ENCODE assay signal across 8 cellular contexts in the genomic region with DNA sequence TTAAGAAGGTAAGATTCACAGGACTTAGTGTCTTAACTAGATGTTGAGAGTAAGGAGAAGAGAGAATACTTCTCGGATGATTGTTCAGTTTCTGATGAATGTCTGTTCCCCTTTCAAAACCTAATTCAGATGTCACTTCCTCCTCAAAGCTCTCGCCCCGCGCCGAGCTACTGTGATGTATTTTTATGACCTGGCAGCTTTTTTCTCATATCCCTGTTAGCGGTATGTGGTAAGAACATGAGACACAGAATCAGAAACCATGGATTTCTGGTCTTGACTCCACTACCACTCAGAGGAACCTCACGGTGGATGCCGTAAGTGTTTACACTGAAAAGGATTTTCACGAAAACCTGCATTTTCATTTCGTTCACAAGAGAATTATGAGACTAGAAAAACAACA. TPM values are rescaled to one million over a fixed set of nuclear protein-coding genes. Genes with fewer than 3 reads are reported as not detected.
DNase-seq lines count a peak whose midpoint lies in the region; ATAC-seq, FAIRE-seq and TF ChIP-seq lines count a peak whose summit lies in the region.

No MANE protein-coding gene starts in this region.

- TF ChIP-seq CTCF in osteocyte (IDR thresholded peaks at IDR 0.05) = no peak

- peaks cover 34% of the 10 kb centered on the region for H3K4me1 Mint-ChIP-seq in activated naive CD8-positive, alpha-beta T cell treated with anti-CD3 and anti-CD28 coated beads, Interleukin-2, amount 50 U/mL, for 24 hours
- no peaks in the 10 kb centered on the region for H3K4me1 Mint-ChIP-seq in osteocyte (ENCODE audit: unreplicated experiment)

- H3K27me3 Mint-ChIP-seq in activated naive CD8-positive, alpha-beta T cell treated with anti-CD3 and anti-CD28 coated beads, Interleukin-2, amount 50 U/mL, for 24 hours = no peaks in the 10 kb centered on the region
- H3K27me3 Mint-ChIP-seq in osteocyte (ENCODE audit: unreplicated experiment) = no peaks in the 10 kb centered on the region

- H3K9me3 Mint-ChIP-seq in activated naive CD8-positive, alpha-beta T cell treated with anti-CD3 and anti-CD28 coated beads, Interleukin-2, amount 50 U/mL, for 24 hours = no peaks in the 10 kb centered on the region
- H3K9me3 Mint-ChIP-seq in osteocyte (ENCODE audit: unreplicated experiment) = no peaks in the 10 kb centered on the region

- peak; percentile 56 for DNase-seq in GM18507 (ENCODE audit: extremely low spot score, insufficient read length, low read depth)
- DNase-seq in NOMO-1 treated with DMSO at 0.1 percent for 48 hours (lab: John Stamatoyannopoulos, UW; ENCODE audit: unreplicated experiment) = peak; percentile 97
- peak; percentile 44 for DNase-seq in activated naive CD8-positive, alpha-beta T cell treated with anti-CD3 and anti-CD28 coated beads, Interleukin-2, amount 50 U/mL, for 24 hours
- peak; percentile 53 for DNase-seq in stimulated activated naive CD8-positive, alpha-beta T cell treated with anti-CD3 and anti-CD28 coated beads, Interleukin-15, Interleukin-2, amounts not matched to agents 100 U/mL and 50 U/mL, for 24 hours
- no peak for DNase-seq in LoVo (ENCODE audit: low spot score)
- DNase-seq in NCI-H2171 (lab: John Stamatoyannopoulos, UW) = no peak
- no peak for DNase-seq in osteocyte (ENCODE audit: extremely low spot score, unreplicated experiment)

- H3K27ac Mint-ChIP-seq in activated naive CD8-positive, alpha-beta T cell treated with anti-CD3 and anti-CD28 coated beads, Interleukin-2, amount 50 U/mL, for 24 hours = peak overlapping the region; percentile 63
- no peak overlapping the region for H3K27ac Mint-ChIP-seq in osteocyte (ENCODE audit: unreplicated experiment)

- peak; percentile 95 for FAIRE-seq in GM18507 (lab: Jason Lieb, UNC)

- H3K36me3 Mint-ChIP-seq in activated naive CD8-positive, alpha-beta T cell treated with anti-CD3 and anti-CD28 coated beads, Interleukin-2, amount 50 U/mL, for 24 hours (ENCODE audit: low read depth) = no peaks in the 10 kb centered on the region
- H3K36me3 Mint-ChIP-seq in osteocyte (ENCODE audit: unreplicated experiment) = peaks cover 15% of the 10 kb centered on the region

- peak overlapping the region; percentile 63 for H3K4me3 Mint-ChIP-seq in activated naive CD8-positive, alpha-beta T cell treated with anti-CD3 and anti-CD28 coated beads, Interleukin-2, amount 50 U/mL, for 24 hours
- H3K4me3 Mint-ChIP-seq in osteocyte (ENCODE audit: unreplicated experiment) = no peak overlapping the region

- peak; percentile 87 for ATAC-seq in HG02610 (IDR thresholded peaks at IDR 0.05; ENCODE audit: unreplicated experiment)
- ATAC-seq in activated naive CD8-positive, alpha-beta T cell treated with anti-CD3 and anti-CD28 coated beads, Interleukin-2, amount 50 U/mL, for 24 hours = peak; percentile 80
- ATAC-seq in stimulated activated naive CD8-positive, alpha-beta T cell treated with anti-CD3 and anti-CD28 coated beads, Interleukin-15, Interleukin-2, amounts not matched to agents 100 U/mL and 50 U/mL, for 24 hours = peak; percentile 82

RNA-seq across cellular contexts. Expression of gene CEP43, which starts 48.4 kb away (rescaled TPM):
- total RNA-seq in osteocyte = 16.0 and 18.3 TPM in 2 replicates

Comparison
In these comparisons a context has a peak if more than half of its experiments do, and no peak if none do; other contexts are left out.
1. DNase-seq: peak in GM18507 (single experiment), NOMO-1 treated with DMSO at 0.1 percent for 48 hours (single experiment), activated naive CD8-positive, alpha-beta T cell treated with anti-CD3 and anti-CD28 coated beads, Interleukin-2, amount 50 U/mL, for 24 hours (single experiment) and stimulated activated naive CD8-positive, alpha-beta T cell treated with anti-CD3 and anti-CD28 coated beads, Interleukin-15, Interleukin-2, amounts not matched to agents 100 U/mL and 50 U/mL, for 24 hours (single experiment); none in LoVo (single experiment), NCI-H2171 (single experiment) and osteocyte (single experiment).
2. Peak in every context shown above with its lines, with median percentiles within 50 percentile points of each other: ATAC-seq.